Comparison of ENCODE assay signal across 9 cellular contexts in genomic region chr11:8910662-8911039, GRCh38. TPM values are rescaled to one million over a fixed set of nuclear protein-coding genes. Genes with fewer than 3 reads are reported as not detected.
DNase-seq lines count a peak whose midpoint lies in the region; ATAC-seq and TF ChIP-seq lines count a peak whose summit lies in the region.
"Had no signal": no experiment of that assay in that cellular context is flagged by ENCODE, and none has a peak within 500 bp of the region (broad histone marks: within the 10 kb centered on the region; RNA-seq: fewer than 3 reads in every experiment).

No MANE protein-coding gene starts in this region.

- peak overlapping the region; percentile 91 for H3K4me3 Mint-ChIP-seq in CD8-positive, alpha-beta T cell
- peak overlapping the region; percentile 91 for H3K4me3 Mint-ChIP-seq in stimulated activated memory B cell treated with anti-CD40 and anti-IgM and Interleukin-4, amounts not matched to agents 10 μg/mL and 1 μg/mL and 100 μg/mL, for 72 hours

- POLR2A ChIA-PET in CD8-positive, alpha-beta T cell (lab: Charles Lee): interaction anchor here (0.6 to 2.4 kb wide), 2 partner anchors 53 to 550 kb away, joined by 3 to 8 read pairs; partner anchors contain the start of genes TMEM9B and ZNF143

- CTCF ChIA-PET in CD8-positive, alpha-beta T cell (lab: Charles Lee): interaction anchor here (1.4 kb wide), 1 partner anchor 49 kb away, joined by 4 read pairs; no protein-coding TSS in a partner anchor

- no peaks in the 10 kb centered on the region for H3K27me3 ChIP-seq in CD8-positive, alpha-beta T cell (ENCODE audit: insufficient read depth, low read length)
- H3K27me3 ChIP-seq in right cardiac atrium (ENCODE audit: control insufficient read depth, insufficient read depth): no peaks in the 10 kb centered on the region

- ATAC-seq in CD8-positive, alpha-beta T cell: peak; percentile 5
- ATAC-seq in HG02642 (IDR thresholded peaks at IDR 0.05; ENCODE audit: poor library complexity, unreplicated experiment) (peak; percentile 14), right cardiac atrium (peak; percentile 6 to 20), HG03565 (IDR thresholded peaks at IDR 0.05; ENCODE audit: unreplicated experiment) (no peak)
- ATAC-seq in stimulated activated memory B cell treated with anti-CD40 and anti-IgM and Interleukin-4, amounts not matched to agents 10 μg/mL and 1 μg/mL and 100 μg/mL, for 72 hours: peak; percentile 37

- H3K4me3 ChIP-seq in CD8-positive, alpha-beta T cell (ENCODE audit: low read depth, low read length): peak overlapping the region; percentile 76
- H3K4me3 ChIP-seq in WI38 (ENCODE audit: low read depth, low read length) (peak overlapping the region; percentile 58), right cardiac atrium (ENCODE audit: low read length) (peak overlapping the region; percentile 66)

- intact Hi-C loops in CD8-positive, alpha-beta T cell (cut with DNase I, micrococcal nuclease): loop anchor here (2.0 to 10.0 kb wide), 8 partner anchors 92 to 664 kb away; partner anchors contain the start of genes RPL27A (in 2 of the 2), TRIM66 (in 2 of the 2), IPO7 (in 1 of the 2) and NRIP3 (in 1 of the 2)
- intact Hi-C loops in right cardiac atrium (cut with DNase I): loop anchor here in 1 of 4 donors (5.0 to 10.0 kb wide), 2 partner anchors 52 to 224 kb away; partner anchors contain the start of gene TMEM9B

- H3K36me3 ChIP-seq in CD8-positive, alpha-beta T cell (ENCODE audit: insufficient read depth, low read length): no peaks in the 10 kb centered on the region

- H3K4me1 ChIP-seq in CD8-positive, alpha-beta T cell (ENCODE audit: insufficient read depth, low read length): peaks cover 23% of the 10 kb centered on the region
- H3K4me1 ChIP-seq in right cardiac atrium (ENCODE audit: control insufficient read depth, insufficient read depth, low read length): no peaks in the 10 kb centered on the region

- H3K36me3 Mint-ChIP-seq in CD8-positive, alpha-beta T cell: no peaks in the 10 kb centered on the region
- no peaks in the 10 kb centered on the region for H3K36me3 Mint-ChIP-seq in stimulated activated memory B cell treated with anti-CD40 and anti-IgM and Interleukin-4, amounts not matched to agents 10 μg/mL and 1 μg/mL and 100 μg/mL, for 72 hours

- DNase-seq in CD8-positive, alpha-beta T cell: no peak
- DNase-seq in right cardiac atrium (no peak), NCI-H187 treated with DMSO at 0.1 percent for 48 hours (lab: John Stamatoyannopoulos, UW) (no peak)
- DNase-seq in stimulated activated CD4-positive, alpha-beta T cell treated with anti-CD3 and anti-CD28 coated beads, Interleukin-2, amount 100 ng/mL, for 24 hours: no peak

- H3K27ac Mint-ChIP-seq in CD8-positive, alpha-beta T cell: peak overlapping the region; percentile 52
- peak overlapping the region; percentile 75 for H3K27ac Mint-ChIP-seq in stimulated activated memory B cell treated with anti-CD40 and anti-IgM and Interleukin-4, amounts not matched to agents 10 μg/mL and 1 μg/mL and 100 μg/mL, for 72 hours

- H3K27ac ChIP-seq in CD8-positive, alpha-beta T cell (ENCODE audit: low read depth, low read length): no peak overlapping the region
- no peak overlapping the region for H3K27ac ChIP-seq in right cardiac atrium (ENCODE audit: low read length)

- H3K9me3 Mint-ChIP-seq in CD8-positive, alpha-beta T cell: no peaks in the 10 kb centered on the region
- no peaks in the 10 kb centered on the region for H3K9me3 Mint-ChIP-seq in stimulated activated memory B cell treated with anti-CD40 and anti-IgM and Interleukin-4, amounts not matched to agents 10 μg/mL and 1 μg/mL and 100 μg/mL, for 72 hours

- no peak for TF ChIP-seq CTCF in CD8-positive, alpha-beta T cell (IDR thresholded peaks at IDR 0.05)
- TF ChIP-seq CTCF in WI38 (IDR thresholded peaks at IDR 0.05; ENCODE audit: low read depth, low read length): no peak

- H3K27me3 Mint-ChIP-seq in CD8-positive, alpha-beta T cell (ENCODE audit: low read depth): no peaks in the 10 kb centered on the region
- peaks cover 9% of the 10 kb centered on the region for H3K27me3 Mint-ChIP-seq in stimulated activated memory B cell treated with anti-CD40 and anti-IgM and Interleukin-4, amounts not matched to agents 10 μg/mL and 1 μg/mL and 100 μg/mL, for 72 hours

- WGBS in right cardiac atrium: 3% methylated on average over 22 of the region's 22 CpGs

- peaks cover 37% of the 10 kb centered on the region for H3K4me1 Mint-ChIP-seq in CD8-positive, alpha-beta T cell (ENCODE audit: low read depth)
- peaks cover 31% of the 10 kb centered on the region for H3K4me1 Mint-ChIP-seq in stimulated activated memory B cell treated with anti-CD40 and anti-IgM and Interleukin-4, amounts not matched to agents 10 μg/mL and 1 μg/mL and 100 μg/mL, for 72 hours

- H3K9me3 ChIP-seq in CD8-positive, alpha-beta T cell (ENCODE audit: low read length): no peaks in the 10 kb centered on the region
- no peaks in the 10 kb centered on the region for H3K9me3 ChIP-seq in right cardiac atrium (ENCODE audit: control insufficient read depth, low read length)

RNA-seq across cellular contexts. Expression of gene AKIP1, which starts 0.3 kb away (rescaled TPM):
- total RNA-seq in CD8-positive, alpha-beta T cell: 1 to 10 TPM; 3.9 to 4.2 TPM
- total RNA-seq in right cardiac atrium: 10 to 100 TPM; 24.4 to 30.3 (median 25.4) TPM
- 28.7 TPM for polyA plus RNA-seq in right cardiac atrium

RNA-seq across cellular contexts. Expression of gene C11orf16, which starts 22.1 kb away (rescaled TPM):
- total RNA-seq in CD8-positive, alpha-beta T cell: not detected
- total RNA-seq in right cardiac atrium: not detected
- not detected for polyA plus RNA-seq in right cardiac atrium
- total RNA-seq: lung microvascular endothelial cell had no signal

RNA-seq across cellular contexts. Expression of gene ASCL3, which starts 32.2 kb away (rescaled TPM):
- not detected for total RNA-seq in CD8-positive, alpha-beta T cell
- total RNA-seq in right cardiac atrium: not detected
- polyA plus RNA-seq in right cardiac atrium: not detected
- total RNA-seq: lung microvascular endothelial cell had no signal

RNA-seq across cellular contexts. Expression of gene TMEM9B, which starts 53.6 kb away (rescaled TPM):
- total RNA-seq in CD8-positive, alpha-beta T cell: 10 to 100 TPM; 27.5 to 28.5 TPM
- total RNA-seq in right cardiac atrium: 10 to 100 TPM; 37.2 to 44.7 (median 40.4) TPM
- 56.8 TPM for polyA plus RNA-seq in right cardiac atrium

Comparison
In these comparisons a context has a peak if more than half of its experiments do, and no peak if none do; other contexts are left out.
1. RNA of gene AKIP1, which starts 0.3 kb away (total RNA-seq): 24.4 to 30.3 TPM in right cardiac atrium; 3.9 to 4.2 TPM in CD8-positive, alpha-beta T cell; every median in the first group is over 4 times any median in the second.
2. Peak in every context shown above with its lines, with median percentiles within 50 percentile points of each other: H3K4me3 ChIP-seq.